ENCODE assay signal across 9 cellular contexts in genomic region chr9:34665381-34666250, GRCh38. TPM values are rescaled to one million over a fixed set of nuclear protein-coding genes. Genes with fewer than 3 reads are reported as not detected.
DNase-seq lines count a peak whose midpoint lies in the region; ATAC-seq and TF ChIP-seq lines count a peak whose summit lies in the region.
"Had no signal": no experiment of that assay in that cellular context is flagged by ENCODE, and none has a peak within 500 bp of the region (broad histone marks: within the 10 kb centered on the region; RNA-seq: fewer than 3 reads in every experiment).

No MANE protein-coding gene starts in this region.

- TF ChIP-seq CTCF in PC-9 (conservative IDR thresholded peaks at IDR 0.05), result no peak

- peak overlapping the region; percentile 73 for H3K4me2 ChIP-seq in PC-9

- DNase-seq in COLO829 (ENCODE audit: low spot score) (peak; percentile 99), PC-9 (peak; percentile 64 to 83)
- DNase-seq in Jurkat, Clone E6-1 (ENCODE audit: low read depth, low spot score), result peak; percentile 89
- DNase-seq in activated T-cell treated with anti-CD3 and anti-CD28 coated beads, Interleukin-2, amount 50 U/mL, for 48 hours, result peak; percentile 87
- peak; percentile 72 for DNase-seq in stimulated activated CD8-positive, alpha-beta memory T cell treated with anti-CD3 and anti-CD28 coated beads, Interleukin-4, amount 100 ng/mL, for 24 hours (ENCODE audit: low read depth)

- POLR2A ChIA-PET in PC-9 (lab: Charles Lee; ENCODE audit: unreplicated experiment), result interaction anchor here (0.5 to 0.7 kb wide), 6 partner anchors 15 to 1167 kb away, joined by 3 to 5 read pairs (median 4); partner anchors contain the start of gene SIGMAR1

- peaks cover 4% of the 10 kb centered on the region; the same call in 1 of the 2 replicates for H3F3A ChIP-seq in PC-9 (ENCODE audit: insufficient read depth, low read depth)

- H3K27ac ChIP-seq in PC-9, result no peak overlapping the region
- H3K27ac ChIP-seq in esophagus (ENCODE audit: low read depth in 2 of 2, low read length in 1 of 2), result peak overlapping the region; percentile 96 to 98

- H3K4me3 ChIP-seq in Jurkat, Clone E6-1 (ENCODE audit: low read length), result peak overlapping the region; percentile 86
- H3K4me3 ChIP-seq in PC-9 (peak overlapping the region; percentile 58), esophagus (ENCODE audit: low read depth in 1 of 2, low read length in 2 of 2) (peak overlapping the region; percentile 53 to 63), mucosa of stomach (ENCODE audit: low read length) (peak overlapping the region; percentile 83)

- intact Hi-C loops in PC-9 (cut with micrococcal nuclease; ENCODE audit: unreplicated experiment), result loop anchor here (2.0 to 5.0 kb wide), 2 partner anchors 19 to 447 kb away; partner anchors contain the start of gene GALT

- H3K9me3 ChIP-seq in PC-9 (ENCODE audit: insufficient read depth, low read depth), result no peaks in the 10 kb centered on the region
- H3K9me3 ChIP-seq in esophagus (ENCODE audit: control insufficient read depth in 2 of 2, insufficient read depth in 1 of 2, low read depth in 1 of 2, low read length in 1 of 2), result no peaks in the 10 kb centered on the region
- H3K9me3 ChIP-seq in mucosa of stomach (ENCODE audit: control insufficient read depth, low read length), result no peaks in the 10 kb centered on the region

- no peaks in the 10 kb centered on the region for H3K36me3 ChIP-seq in PC-9 (ENCODE audit: low read depth)
- peaks cover 0 to 2% of the 10 kb centered on the region in 2 donors for H3K36me3 ChIP-seq in esophagus (ENCODE audit: control insufficient read depth in 2 of 2, insufficient read depth in 2 of 2, low read length in 1 of 2)
- H3K36me3 ChIP-seq in mucosa of stomach (ENCODE audit: control insufficient read depth, insufficient read depth, low read length), result no peaks in the 10 kb centered on the region

- BruUV-seq in PC-9 (replicated peaks; lab: Mats Ljungman, UMichigan), result TSS peak; percentile 54

- H2AFZ ChIP-seq in PC-9, result peak overlapping the region; percentile 89

- CTCF ChIA-PET in PC-9 (lab: Charles Lee), result interaction anchor here (0.7 to 1.2 kb wide), 3 partner anchors 32 to 401 kb away, joined by 3 to 4 read pairs (median 3); no protein-coding TSS in a partner anchor

- no peaks in the 10 kb centered on the region for H3K27me3 ChIP-seq in PC-9 (ENCODE audit: insufficient read depth, low read depth)
- no peaks in the 10 kb centered on the region for H3K27me3 ChIP-seq in esophagus (ENCODE audit: control insufficient read depth in 1 of 2, insufficient read depth in 2 of 2, low read length in 2 of 2)
- no peaks in the 10 kb centered on the region for H3K27me3 ChIP-seq in mucosa of stomach (ENCODE audit: control insufficient read depth, insufficient read depth, low read length)

- no peaks in the 10 kb centered on the region for H3K4me1 ChIP-seq in PC-9 (replicated peaks; ENCODE audit: insufficient read depth)
- peaks cover 3 to 7% of the 10 kb centered on the region in 2 donors for H3K4me1 ChIP-seq in esophagus (ENCODE audit: control insufficient read depth in 2 of 2, insufficient read depth in 2 of 2, low read length in 1 of 2)
- H3K4me1 ChIP-seq in mucosa of stomach (ENCODE audit: control insufficient read depth, insufficient read depth, low read length), result peaks cover 9% of the 10 kb centered on the region

- ATAC-seq in GM21576 (IDR thresholded peaks at IDR 0.05; ENCODE audit: unreplicated experiment), result peak; percentile 71

- H3K9ac ChIP-seq in mucosa of stomach (ENCODE audit: low read length), result peak overlapping the region; percentile 80

- no peaks in the 10 kb centered on the region for H4K20me1 ChIP-seq in PC-9 (ENCODE audit: insufficient read depth)

- WGBS in esophagus, 2 donors, result 2% methylated on average over 53 to 55 of the region's 55 CpGs

- H3K9me2 ChIP-seq in PC-9 (ENCODE audit: insufficient read depth), result no peaks in the 10 kb centered on the region

- no peaks in the 10 kb centered on the region for H3K79me2 ChIP-seq in PC-9 (ENCODE audit: low read depth)

RNA-seq across cellular contexts. Expression of gene CCL27, which starts 3.2 kb away (rescaled TPM):
- polyA plus RNA-seq in Jurkat, Clone E6-1 (2012; ENCODE audit: insufficient read depth, insufficient read length), result not detected
- 0.44 and 0.98 TPM in 2 replicates for total RNA-seq in PC-9 (2021)
- under 1 TPM; 0.16 to 0.58 TPM for polyA plus RNA-seq in esophagus
- total RNA-seq: subcutaneous adipose tissue had no signal

RNA-seq across cellular contexts. Expression of gene IL11RA, which starts 13.6 kb away (rescaled TPM):
- polyA plus RNA-seq in Jurkat, Clone E6-1 (2012; ENCODE audit: insufficient read depth, insufficient read length), result 21.0 TPM
- total RNA-seq in PC-9 (2021), result 8.5 and 8.7 TPM in 2 replicates
- 10 to 100 TPM in 1 of 2 donors, 1 to 10 TPM in 1; 7.1 to 10.7 TPM for polyA plus RNA-seq in esophagus

RNA-seq across cellular contexts. Expression of gene GALT, which starts 19.1 kb away (rescaled TPM):
- polyA plus RNA-seq in Jurkat, Clone E6-1 (2012; ENCODE audit: insufficient read depth, insufficient read length), result 41.6 TPM
- 13.5 and 18.2 TPM in 2 replicates for total RNA-seq in PC-9 (2021)
- polyA plus RNA-seq in esophagus, result 10 to 100 TPM; 16.6 to 27.3 TPM

RNA-seq across cellular contexts. Expression of gene CCL19, which starts 25.5 kb away (rescaled TPM):
- polyA plus RNA-seq in Jurkat, Clone E6-1 (2012; ENCODE audit: insufficient read depth, insufficient read length), result not detected
- total RNA-seq in PC-9 (2021), result not detected in 2 replicates
- polyA plus RNA-seq in esophagus, result 10 to 100 TPM in 1 of 2 donors, 1 to 10 TPM in 1; 2.2 to 10.5 TPM

RNA-seq across cellular contexts. Expression of gene SIGMAR1, which starts 28.0 kb away (rescaled TPM):
- 183 TPM for polyA plus RNA-seq in Jurkat, Clone E6-1 (2012; ENCODE audit: insufficient read depth, insufficient read length)
- 55.8 and 57.9 TPM in 2 replicates for total RNA-seq in PC-9 (2021)
- polyA plus RNA-seq in esophagus, result 10 to 100 TPM; 42.1 to 68.5 TPM
